20 cellular contexts compared by ENCODE assay signal in genomic region chr6:169970306-169970988, GRCh38.
DNase-seq lines count a peak whose midpoint lies in the region; ATAC-seq, FAIRE-seq and TF ChIP-seq lines count a peak whose summit lies in the region.
"Had no signal": no experiment of that assay in that cellular context is flagged by ENCODE, and none has a peak within 500 bp of the region (broad histone marks: within the 10 kb centered on the region; RNA-seq: fewer than 3 reads in every experiment).

No MANE protein-coding gene starts in this region.

- H3K4me3 ChIP-seq in H7 (ENCODE audit: insufficient read depth, low read depth, low read length) = no peak overlapping the region
- no peak overlapping the region for H3K4me3 ChIP-seq in pancreas
- H3K4me3 ChIP-seq in SJCRH30 = no peak overlapping the region
- H3K4me3 ChIP-seq: heart right ventricle had no signal

- peak; percentile 19 for DNase-seq in D341Med (ENCODE audit: low spot score)
- peak; percentile 51 for DNase-seq in H7
- peak; percentile 50 for DNase-seq in islet precursor cell
- peak in 5 of 6 donors; percentile 1 to 63 (median 13) for DNase-seq in pancreas
- DNase-seq in LoVo (ENCODE audit: low spot score) = no peak
- DNase-seq in SJCRH30 = no peak
- DNase-seq: activated CD8-positive, alpha-beta T cell treated with anti-CD3 and anti-CD28 coated beads, Interleukin-2, amount 10 ng/mL, durations not matched to agents 7 days and 5 days; activated naive CD4-positive, alpha-beta T cell treated with Interleukin-2 at 50 U/mL for 16 hours; AML-193; cerebellar nuclear complex; COR-L47; EL; NCI-H1930; SHP77; stimulated activated CD4-positive, alpha-beta T cell treated with anti-CD3 and anti-CD28 coated beads, Interleukin-4, amount 100 ng/mL, for 1 hour; T-helper 2 cell had no signal

- no peak for TF ChIP-seq CTCF in pancreas (IDR thresholded peaks at IDR 0.05)

- H3K27me3 ChIP-seq in H7 (ENCODE audit: control insufficient read depth, insufficient read depth, low read length) (no peaks in the 10 kb centered on the region), pancreas (no peaks in the 10 kb centered on the region), SJCRH30 (no peaks in the 10 kb centered on the region)
- H3K27me3 ChIP-seq: heart right ventricle had no signal

- 90 to 94% methylated on average over 19 of the region's 19 CpGs for WGBS in pancreas, 2 donors

- no peak for FAIRE-seq in pancreas (lab: Jason Lieb, UNC)
- FAIRE-seq: GM19239, islet of Langerhans had no signal

- H3K27ac ChIP-seq in pancreas (no peak overlapping the region), SJCRH30 (no peak overlapping the region)
- H3K27ac ChIP-seq: heart right ventricle had no signal

- H3K9me3 ChIP-seq in pancreas (no peaks in the 10 kb centered on the region), SJCRH30 (replicated peaks) (no peaks in the 10 kb centered on the region)
- H3K9me3 ChIP-seq: heart right ventricle had no signal

- H3K36me3 ChIP-seq in H7 (replicated peaks; ENCODE audit: control insufficient read depth, insufficient read depth, low read length) (no peaks in the 10 kb centered on the region), pancreas (no peaks in the 10 kb centered on the region), SJCRH30 (no peaks in the 10 kb centered on the region)
- H3K36me3 ChIP-seq: heart right ventricle had no signal

- ATAC-seq in pancreas = no peak
- no peak for ATAC-seq in HG03442 (IDR thresholded peaks at IDR 0.05; ENCODE audit: unreplicated experiment)
- ATAC-seq: activated CD8-positive, alpha-beta T cell treated with anti-CD3 and anti-CD28 coated beads, Interleukin-2, amount 10 ng/mL, durations not matched to agents 7 days and 5 days had no signal

- intact Hi-C loops in pancreas (cut with DNase I) = no loop called here

- H3K4me1 ChIP-seq in pancreas (no peaks in the 10 kb centered on the region), SJCRH30 (peaks cover 6% of the 10 kb centered on the region)
- H3K4me1 ChIP-seq: heart right ventricle had no signal

Comparison
In these comparisons a context has a peak if more than half of its experiments do, and no peak if none do; other contexts are left out.
1. DNase-seq: peak in D341Med (single experiment), H7 (single experiment), islet precursor cell (single experiment) and pancreas (5 of 6); none in LoVo (single experiment) and SJCRH30 (0 of 2).